ENCODE assay signal across 8 cellular contexts in genomic region chr15:33067456-33067855, GRCh38.
DNase-seq lines count a peak whose midpoint lies in the region; ATAC-seq and FAIRE-seq lines count a peak whose summit lies in the region.

No MANE protein-coding gene starts in this region.

- no peaks in the 10 kb centered on the region for H3K36me3 ChIP-seq in naive thymus-derived CD4-positive, alpha-beta T cell (ENCODE audit: control insufficient read depth in 2 of 3, insufficient read depth in 3 of 3, low read length in 3 of 3)

- no peak overlapping the region for H3K27ac ChIP-seq in naive thymus-derived CD4-positive, alpha-beta T cell (ENCODE audit: low read depth, low read length)

- peak; percentile 28 for DNase-seq in AG08396 (ENCODE audit: low spot score)
- DNase-seq in HTR-8/SVneo (ENCODE audit: insufficient read length, low spot score) = peak; percentile 37
- no peak for DNase-seq in central memory CD8-positive, alpha-beta T cell (ENCODE audit: low spot score in 2 of 2)
- DNase-seq in naive thymus-derived CD4-positive, alpha-beta T cell = no peak
- DNase-seq in NCI-H2081 (lab: John Stamatoyannopoulos, UW) = no peak
- no peak for DNase-seq in NCI-H2081 treated with DMSO at 0.1 percent for 48 hours (lab: John Stamatoyannopoulos, UW)
- no peak for DNase-seq in nucleus accumbens (lab: John Stamatoyannopoulos, UW)
- no peak for DNase-seq in C1 segment of cervical spinal cord (lab: John Stamatoyannopoulos, UW)

- no peak for FAIRE-seq in HTR-8/SVneo (lab: Jason Lieb, UNC)

- POLR2A ChIA-PET in naive thymus-derived CD4-positive, alpha-beta T cell (lab: Charles Lee) = no interaction called here

- H3K9me3 Mint-ChIP-seq in central memory CD8-positive, alpha-beta T cell = no peaks in the 10 kb centered on the region
- H3K9me3 Mint-ChIP-seq in naive thymus-derived CD4-positive, alpha-beta T cell = no peaks in the 10 kb centered on the region

- no peak overlapping the region for H3K27ac Mint-ChIP-seq in central memory CD8-positive, alpha-beta T cell (ENCODE audit: low read depth)
- H3K27ac Mint-ChIP-seq in naive thymus-derived CD4-positive, alpha-beta T cell = peak overlapping the region in 3 of 9 donors; percentile 60 to 93 (median 77)

- peaks cover 36% of the 10 kb centered on the region for H3K4me1 Mint-ChIP-seq in central memory CD8-positive, alpha-beta T cell
- peaks cover 11 to 32% (median 22%) of the 10 kb centered on the region in 7 donors for H3K4me1 Mint-ChIP-seq in naive thymus-derived CD4-positive, alpha-beta T cell

- H3K4me3 ChIP-seq in naive thymus-derived CD4-positive, alpha-beta T cell (ENCODE audit: low read length) = no peak overlapping the region

- ATAC-seq in central memory CD8-positive, alpha-beta T cell (replicated peaks; ENCODE audit: extremely low read depth, poor library complexity, severe bottlenecking) = no peak
- no peak for ATAC-seq in naive thymus-derived CD4-positive, alpha-beta T cell

- H3K4me3 Mint-ChIP-seq in central memory CD8-positive, alpha-beta T cell = peak overlapping the region; percentile 69
- H3K4me3 Mint-ChIP-seq in naive thymus-derived CD4-positive, alpha-beta T cell = peak overlapping the region; percentile 29 to 89 (median 67)

- peaks cover 0 to 15% of the 10 kb centered on the region in 2 donors for H3K4me1 ChIP-seq in naive thymus-derived CD4-positive, alpha-beta T cell (ENCODE audit: control insufficient read depth in 2 of 2, insufficient read depth in 2 of 2, low read length in 2 of 2)

- H3K27me3 Mint-ChIP-seq in central memory CD8-positive, alpha-beta T cell = no peaks in the 10 kb centered on the region
- peaks cover 0 to 32% (median 20%) of the 10 kb centered on the region in 5 donors for H3K27me3 Mint-ChIP-seq in naive thymus-derived CD4-positive, alpha-beta T cell

- CTCF ChIA-PET in naive thymus-derived CD4-positive, alpha-beta T cell (lab: Charles Lee) = no interaction called here

- no peaks in the 10 kb centered on the region for H3K27me3 ChIP-seq in naive thymus-derived CD4-positive, alpha-beta T cell (ENCODE audit: control insufficient read depth in 2 of 2, insufficient read depth in 2 of 2, low read length in 2 of 2)

- peaks cover 16% of the 10 kb centered on the region for H3K36me3 Mint-ChIP-seq in central memory CD8-positive, alpha-beta T cell (ENCODE audit: insufficient read depth)
- H3K36me3 Mint-ChIP-seq in naive thymus-derived CD4-positive, alpha-beta T cell = peaks cover 0 to 21% (median 10%) of the 10 kb centered on the region in 5 donors

- H3K9me3 ChIP-seq in naive thymus-derived CD4-positive, alpha-beta T cell (ENCODE audit: control insufficient read depth in 2 of 3, low read length in 3 of 3) = no peaks in the 10 kb centered on the region

- intact Hi-C loops in naive thymus-derived CD4-positive, alpha-beta T cell (cut with micrococcal nuclease) = no loop called here

Comparison
In these comparisons a context has a peak if more than half of its experiments do, and no peak if none do; other contexts are left out.
1. DNase-seq: peak in AG08396 (single experiment) and HTR-8/SVneo (single experiment); none in central memory CD8-positive, alpha-beta T cell (0 of 2), naive thymus-derived CD4-positive, alpha-beta T cell (0 of 9), NCI-H2081 (0 of 2), NCI-H2081 treated with DMSO at 0.1 percent for 48 hours (single experiment), nucleus accumbens (0 of 56) and C1 segment of cervical spinal cord (0 of 14).